In the genomic region with DNA sequence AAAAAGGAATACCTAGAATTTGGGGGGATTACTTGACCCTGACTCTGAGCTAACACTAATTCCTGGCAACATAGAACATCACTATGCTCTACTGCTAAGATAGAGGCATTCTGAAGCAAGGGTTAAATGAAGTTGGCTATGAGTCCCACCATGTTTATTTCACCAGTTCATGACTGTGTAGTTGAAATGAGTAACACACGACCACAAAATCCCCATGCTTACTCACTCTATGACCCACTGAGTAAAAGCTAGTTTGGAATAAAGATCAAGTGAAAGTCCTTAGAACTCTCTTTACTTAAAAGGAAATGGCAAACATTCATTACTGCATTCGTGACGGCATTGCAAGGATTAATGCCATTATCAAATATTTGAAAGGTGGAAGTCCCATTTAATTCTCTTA, we compare ENCODE assay signal across 14 cellular contexts. TPM values are rescaled to one million over a fixed set of nuclear protein-coding genes. Genes with fewer than 3 reads are reported as not detected.
DNase-seq lines count a peak whose midpoint lies in the region; ATAC-seq and TF ChIP-seq lines count a peak whose summit lies in the region.
"Had no signal": no experiment of that assay in that cellular context is flagged by ENCODE, and none has a peak within 500 bp of the region (broad histone marks: within the 10 kb centered on the region; RNA-seq: fewer than 3 reads in every experiment).

No MANE protein-coding gene starts in this region.

- no peak for TF ChIP-seq RAD21 in SK-N-SH (IDR thresholded peaks at IDR 0.05; ENCODE audit: low read length)

- no peaks in the 10 kb centered on the region for H3K27me3 ChIP-seq in smooth muscle cell (ENCODE audit: low read depth)
- H3K27me3 ChIP-seq in SK-N-SH (ENCODE audit: insufficient read depth): no peaks in the 10 kb centered on the region
- peaks cover 0 to 23% (median 0%) of the 10 kb centered on the region in 3 donors for H3K27me3 ChIP-seq in stomach

- TF ChIP-seq CTCF in smooth muscle cell (IDR thresholded peaks at IDR 0.05; ENCODE audit: borderline replicate concordance, insufficient read depth, poor library complexity, severe bottlenecking) (no peak), SK-N-SH (IDR thresholded peaks at IDR 0.05) (no peak), stomach (IDR thresholded peaks at IDR 0.05) (no peak)

- 23% methylated on average over 3 of the region's 3 CpGs for WGBS in smooth muscle cell (ENCODE audit: low lambda C conversion rate)
- 37% methylated on average over 3 of the region's 3 CpGs for WGBS in SK-N-SH (ENCODE audit: low lambda C conversion rate)
- WGBS in stomach, 5 donors: 25 to 32% (median 26%) methylated on average over 3 of the region's 3 CpGs

- H3K27ac ChIP-seq in smooth muscle cell (ENCODE audit: low read depth) (peak overlapping the region; percentile 14), SK-N-SH (ENCODE audit: low read depth in 2 of 2, low read length in 1 of 2) (no peak overlapping the region), stomach (no peak overlapping the region)

- CTCF ChIA-PET in activated naive CD4-positive, alpha-beta T cell treated with anti-CD3 and anti-CD28 coated beads for 36 hours (lab: Charles Lee): interaction anchor here (1.5 kb wide), 1 partner anchor 30 kb away, joined by 3 read pairs; no protein-coding TSS in a partner anchor
- CTCF ChIA-PET in SK-N-SH (lab: Yijun Ruan, JAX): interaction anchor here (0.6 kb wide), 1 partner anchor 35 kb away, joined by 3 read pairs; no protein-coding TSS in a partner anchor

- TF ChIP-seq EP300 in SK-N-SH (IDR thresholded peaks at IDR 0.05; ENCODE audit: borderline replicate concordance in 1 of 2, low read depth in 1 of 2, low read length in 1 of 2) (no peak), stomach (IDR thresholded peaks at IDR 0.05) (no peak)

- no peaks in the 10 kb centered on the region for H3K9me3 Mint-ChIP-seq in activated naive CD4-positive, alpha-beta T cell treated with anti-CD3 and anti-CD28 coated beads for 36 hours
- H3K9me3 Mint-ChIP-seq in T-helper 2 cell treated with Interferon-gamma antibody and Interleukin-4, amounts not matched to agents 5 μg/mL and 100 μg/mL, for 36 hours: no peaks in the 10 kb centered on the region
- H3K9me3 Mint-ChIP-seq: effector memory CD8-positive, alpha-beta T cell had no signal

- peaks cover 15% of the 10 kb centered on the region for H3K4me1 Mint-ChIP-seq in activated naive CD4-positive, alpha-beta T cell treated with anti-CD3 and anti-CD28 coated beads for 36 hours (ENCODE audit: low read depth)
- no peaks in the 10 kb centered on the region for H3K4me1 Mint-ChIP-seq in T-helper 2 cell treated with Interferon-gamma antibody and Interleukin-4, amounts not matched to agents 5 μg/mL and 100 μg/mL, for 36 hours (ENCODE audit: low read depth)

- H3K9me3 ChIP-seq in smooth muscle cell (replicated peaks; ENCODE audit: low read depth) (no peaks in the 10 kb centered on the region), SK-N-SH (no peaks in the 10 kb centered on the region), stomach (no peaks in the 10 kb centered on the region)

- intact Hi-C loops in activated naive CD4-positive, alpha-beta T cell treated with anti-CD3 and anti-CD28 coated beads for 36 hours (cut with micrococcal nuclease): loop anchor here (1.0 kb wide), 1 partner anchor 35 kb away; no protein-coding TSS in a partner anchor
- intact Hi-C loops in stomach (cut with DNase I; ENCODE audit: low total_unique reads): no loop called here

- H4K20me1 ChIP-seq in smooth muscle cell (ENCODE audit: low read depth): no peaks in the 10 kb centered on the region
- no peaks in the 10 kb centered on the region for H4K20me1 ChIP-seq in SK-N-SH (ENCODE audit: insufficient read depth)

- no peak overlapping the region for H3K4me3 ChIP-seq in smooth muscle cell
- no peak overlapping the region for H3K4me3 ChIP-seq in SK-N-SH (ENCODE audit: low read depth in 2 of 2, low read length in 1 of 2)
- no peak overlapping the region for H3K4me3 ChIP-seq in stomach

- H3K27ac Mint-ChIP-seq in activated naive CD4-positive, alpha-beta T cell treated with anti-CD3 and anti-CD28 coated beads for 36 hours: no peak overlapping the region
- no peak overlapping the region for H3K27ac Mint-ChIP-seq in T-helper 2 cell treated with Interferon-gamma antibody and Interleukin-4, amounts not matched to agents 5 μg/mL and 100 μg/mL, for 36 hours
- H3K27ac Mint-ChIP-seq: effector memory CD8-positive, alpha-beta T cell had no signal

- H3K36me3 ChIP-seq in smooth muscle cell (ENCODE audit: low read depth) (no peaks in the 10 kb centered on the region), SK-N-SH (replicated peaks in 1 of 2; ENCODE audit: control insufficient read depth in 1 of 2, insufficient read depth in 2 of 2, low read length in 1 of 2) (no peaks in the 10 kb centered on the region), stomach (no peaks in the 10 kb centered on the region)

- ATAC-seq in HG02870 (IDR thresholded peaks at IDR 0.05; ENCODE audit: unreplicated experiment): peak; percentile 97
- ATAC-seq: effector memory CD8-positive, alpha-beta T cell had no signal

- POLR2A ChIA-PET in SK-N-SH (lab: Yijun Ruan, JAX): no interaction called here

- no peaks in the 10 kb centered on the region for H3K36me3 Mint-ChIP-seq in activated naive CD4-positive, alpha-beta T cell treated with anti-CD3 and anti-CD28 coated beads for 36 hours (ENCODE audit: low read depth)
- H3K36me3 Mint-ChIP-seq in T-helper 2 cell treated with Interferon-gamma antibody and Interleukin-4, amounts not matched to agents 5 μg/mL and 100 μg/mL, for 36 hours (ENCODE audit: low read depth): no peaks in the 10 kb centered on the region

- no peak overlapping the region for H3K9ac ChIP-seq in smooth muscle cell (ENCODE audit: low read depth)
- no peak overlapping the region for H3K9ac ChIP-seq in SK-N-SH

- H3K79me2 ChIP-seq in smooth muscle cell (ENCODE audit: low read depth): no peaks in the 10 kb centered on the region
- H3K79me2 ChIP-seq in SK-N-SH (ENCODE audit: insufficient read depth): no peaks in the 10 kb centered on the region

- H2AFZ ChIP-seq in smooth muscle cell (ENCODE audit: low read depth) (no peak overlapping the region), SK-N-SH (ENCODE audit: low read depth) (no peak overlapping the region)

- H3K4me2 ChIP-seq in smooth muscle cell (peak overlapping the region; percentile 35), SK-N-SH (no peak overlapping the region)

- peak; percentile 28 for DNase-seq in activated naive CD4-positive, alpha-beta T cell treated with anti-CD3 and anti-CD28 coated beads for 36 hours
- no peak for DNase-seq in activated naive CD4-positive, alpha-beta T cell treated with anti-CD3 and anti-CD28 coated beads, Interleukin-2, amount 50 U/mL, for 16 hours
- DNase-seq in T-helper 2 cell treated with Interferon-gamma antibody and Interleukin-4, amounts not matched to agents 5 μg/mL and 100 μg/mL, for 36 hours (ENCODE audit: low spot score): peak; percentile 49
- DNase-seq in smooth muscle cell (lab: John Stamatoyannopoulos, UW; ENCODE audit: unreplicated experiment) (no peak), SK-N-SH (no peak), DMS79 (lab: John Stamatoyannopoulos, UW) (no peak), stomach (no peak)
- DNase-seq: activated CD4-positive, alpha-beta T cell treated with anti-CD3 and anti-CD28 coated beads for 1 hour; effector memory CD8-positive, alpha-beta T cell; glutamatergic neuron; kidney glomerular epithelial cell; posterior cingulate gyrus; stimulated activated CD8-positive, alpha-beta memory T cell treated with anti-CD3 and anti-CD28 coated beads, Interleukin-4, amount 100 ng/mL, for 48 hours had no signal

- no peaks in the 10 kb centered on the region for H3K4me1 ChIP-seq in smooth muscle cell (ENCODE audit: low read depth)
- H3K4me1 ChIP-seq in SK-N-SH (ENCODE audit: control insufficient read depth in 1 of 2, insufficient read depth in 2 of 2, low read depth in 1 of 2, low read length in 1 of 2): no peaks in the 10 kb centered on the region
- H3K4me1 ChIP-seq in stomach: no peaks in the 10 kb centered on the region

- no peak for TF ChIP-seq POLR2A in stomach (IDR thresholded peaks at IDR 0.05)

- no peaks in the 10 kb centered on the region for H3K9me2 ChIP-seq in SK-N-SH

- H3K27me3 Mint-ChIP-seq in activated naive CD4-positive, alpha-beta T cell treated with anti-CD3 and anti-CD28 coated beads for 36 hours (ENCODE audit: low read depth): peaks cover 29% of the 10 kb centered on the region
- peaks cover 15% of the 10 kb centered on the region for H3K27me3 Mint-ChIP-seq in T-helper 2 cell treated with Interferon-gamma antibody and Interleukin-4, amounts not matched to agents 5 μg/mL and 100 μg/mL, for 36 hours (ENCODE audit: low read depth)

- no peak overlapping the region for H3K4me3 Mint-ChIP-seq in activated naive CD4-positive, alpha-beta T cell treated with anti-CD3 and anti-CD28 coated beads for 36 hours
- no peak overlapping the region for H3K4me3 Mint-ChIP-seq in T-helper 2 cell treated with Interferon-gamma antibody and Interleukin-4, amounts not matched to agents 5 μg/mL and 100 μg/mL, for 36 hours
- H3K4me3 Mint-ChIP-seq: effector memory CD8-positive, alpha-beta T cell had no signal

- H3F3A ChIP-seq in smooth muscle cell (ENCODE audit: low read depth): no peaks in the 10 kb centered on the region
- no peaks in the 10 kb centered on the region for H3F3A ChIP-seq in SK-N-SH (replicated peaks; ENCODE audit: insufficient read depth)

TF ChIP-seq in SK-N-SH, 30 proteins besides CTCF, POLR2A, EP300 and RAD21:
- TF ChIP-seq MXI1 (IDR thresholded peaks at IDR 0.05; ENCODE audit: low read depth, low read length) (no peak), SMC3 (IDR thresholded peaks at IDR 0.05; ENCODE audit: low read depth, low read length) (no peak), TCF12 (IDR thresholded peaks at IDR 0.05) (no peak), FOXM1 (IDR thresholded peaks at IDR 0.05; ENCODE audit: low read depth) (no peak), GABPA (IDR thresholded peaks at IDR 0.05; ENCODE audit: low read depth) (no peak)

RNA-seq across cellular contexts. Expression of gene MRPL46, which starts 47.4 kb away (rescaled TPM):
- 10 to 100 TPM; 29.1 to 29.2 TPM for total RNA-seq in activated naive CD4-positive, alpha-beta T cell treated with anti-CD3 and anti-CD28 coated beads for 36 hours
- total RNA-seq in smooth muscle cell (17.1 and 17.5 TPM in 2 replicates), stomach (10 to 100 TPM; 18.4 to 61.2 (median 19.9) TPM)
- polyA plus RNA-seq in smooth muscle cell (31.0 and 35.0 TPM in 2 replicates), SK-N-SH (2012; rRNA removed) (33.8 and 36.6 TPM in 2 replicates), stomach (10 to 100 TPM; 36.7 to 41.2 (median 40.6) TPM)
- 37.6 and 40.1 TPM in 2 replicates for polyA plus RNA-seq in SK-N-SH (2012; cell fraction: cytosol; rRNA removed)
- 22.0 and 22.1 TPM in 2 replicates for polyA plus RNA-seq in SK-N-SH (2012; cell fraction: nucleus; rRNA removed)

RNA-seq across cellular contexts. Expression of gene MRPS11, which starts 47.7 kb away (rescaled TPM):
- 10 to 100 TPM; 50.3 to 57.1 TPM for total RNA-seq in activated naive CD4-positive, alpha-beta T cell treated with anti-CD3 and anti-CD28 coated beads for 36 hours
- total RNA-seq in smooth muscle cell (16.0 and 39.1 TPM in 2 replicates), stomach (10 to 100 TPM; 14.3 to 85.5 (median 31.0) TPM)
- polyA plus RNA-seq in smooth muscle cell (64.4 and 69.1 TPM in 2 replicates), SK-N-SH (2012; rRNA removed) (70.0 and 101 TPM in 2 replicates), stomach (10 to 100 TPM; 43.1 to 59.3 (median 44.6) TPM)
- polyA plus RNA-seq in SK-N-SH (2012; cell fraction: cytosol; rRNA removed): 66.9 TPM in 2 replicates
- 50.3 and 60.9 TPM in 2 replicates for polyA plus RNA-seq in SK-N-SH (2012; cell fraction: nucleus; rRNA removed)

Comparison
In these comparisons a context has a peak if more than half of its experiments do, and no peak if none do; other contexts are left out.
1. DNase-seq: peak in activated naive CD4-positive, alpha-beta T cell treated with anti-CD3 and anti-CD28 coated beads for 36 hours (single experiment) and T-helper 2 cell treated with Interferon-gamma antibody and Interleukin-4, amounts not matched to agents 5 μg/mL and 100 μg/mL, for 36 hours (single experiment); none in activated naive CD4-positive, alpha-beta T cell treated with anti-CD3 and anti-CD28 coated beads, Interleukin-2, amount 50 U/mL, for 16 hours (single experiment), smooth muscle cell (single experiment), SK-N-SH (single experiment), DMS79 (single experiment) and stomach (single experiment).